In genomic region chr6:27970444-27970843, GRCh38 we compare ENCODE assay signal across 8 cellular contexts. TPM values are rescaled to one million over a fixed set of nuclear protein-coding genes. Genes with fewer than 3 reads are reported as not detected.
"Had no signal": no experiment of that assay in that cellular context is flagged by ENCODE, and none has a peak within 500 bp of the region (broad histone marks: within the 10 kb centered on the region; RNA-seq: fewer than 3 reads in every experiment).

No MANE protein-coding gene starts in this region.

- FAIRE-seq: GM12878, GM12891, GM12892, GM18507, GM19239 had no signal

- DNase-seq: GDM1, GF-D8 had no signal

- H3K4me3 ChIP-seq: GM12878 had no signal

- ATAC-seq: GM12878 had no signal

RNA-seq across cellular contexts. Expression of gene OR2B6, which starts 13.4 kb away (rescaled TPM):
- total RNA-seq: G401 had no signal

RNA-seq across cellular contexts. Expression of gene OR2B2, which starts 58.2 kb away (rescaled TPM):
- total RNA-seq: G401, GM12878 had no signal
- polyA plus RNA-seq: GM12878 had no signal
